11 cellular contexts compared by ENCODE assay signal in the genomic region with DNA sequence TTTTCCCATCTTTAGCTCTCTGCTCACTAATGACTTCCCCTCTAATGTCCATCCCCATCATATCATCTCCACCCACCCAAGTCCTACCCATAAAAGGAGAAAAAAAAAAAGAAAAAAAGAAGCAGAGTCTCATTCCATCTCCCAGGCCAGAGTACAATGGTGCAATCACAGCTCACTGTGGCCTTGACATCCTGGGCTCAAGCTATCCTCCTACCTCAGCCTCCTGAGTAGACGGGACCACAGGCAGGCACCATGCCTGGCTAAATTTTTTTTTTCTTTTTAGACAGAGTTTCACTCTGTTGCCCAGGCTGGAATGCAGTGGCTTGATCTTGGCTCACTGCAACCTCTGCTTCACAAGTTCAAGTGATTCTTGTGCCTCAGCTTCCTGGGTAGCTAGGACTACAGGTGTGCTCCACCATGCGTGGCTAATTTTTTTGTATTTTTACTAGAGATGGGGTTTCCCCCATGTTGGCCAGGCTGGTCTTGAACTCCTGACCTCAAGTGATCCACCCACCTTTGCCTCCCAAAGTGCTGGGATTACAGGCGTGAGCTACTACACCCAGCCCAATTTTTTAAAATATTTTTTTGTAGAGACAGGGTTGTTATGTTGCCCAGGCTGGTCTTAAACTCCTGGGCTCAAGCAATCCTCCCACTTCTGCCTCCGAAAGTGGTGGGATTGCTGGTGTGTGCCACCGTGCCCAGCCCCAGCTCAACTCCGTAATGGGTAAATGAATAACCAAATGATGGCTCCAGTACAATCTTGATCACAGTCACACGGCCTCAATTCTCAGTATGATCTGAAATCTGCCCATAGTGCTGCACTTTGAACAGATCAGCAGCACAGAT. TPM values are rescaled to one million over a fixed set of nuclear protein-coding genes. Genes with fewer than 3 reads are reported as not detected.
DNase-seq lines count a peak whose midpoint lies in the region; ATAC-seq, FAIRE-seq and TF ChIP-seq lines count a peak whose summit lies in the region.
"Had no signal": no experiment of that assay in that cellular context is flagged by ENCODE, and none has a peak within 500 bp of the region (broad histone marks: within the 10 kb centered on the region; RNA-seq: fewer than 3 reads in every experiment).

No MANE protein-coding gene starts in this region.

- no peak for TF ChIP-seq RAD21 in GM12878 (IDR thresholded peaks at IDR 0.05; ENCODE audit: insufficient read depth, low read depth, low read length)

- H3K27ac ChIP-seq in GM12878 (ENCODE audit: control insufficient read depth, insufficient read depth) = peak overlapping the region; percentile 17

- POLR2A ChIA-PET in GM12878 (lab: Charles Lee) = interaction anchor here (0.6 to 2.2 kb wide), 10 partner anchors 9 to 227 kb away, joined by 3 to 6 read pairs (median 3); no protein-coding TSS in a partner anchor

- no peaks in the 10 kb centered on the region for H3K9me3 ChIP-seq in GM12878 (replicated peaks; ENCODE audit: control insufficient read depth, insufficient read depth, low read length)

- H3K9ac ChIP-seq in GM12878 (ENCODE audit: control insufficient read depth, insufficient read depth, low read length) = no peak overlapping the region

- in situ Hi-C loops in GM12878 (cut with MboI) = loop anchor here (25.0 kb wide), 1 partner anchor 1461 kb away; a partner anchor contains a TSS

- peak overlapping the region; percentile 37 for H2AFZ ChIP-seq in GM12878 (ENCODE audit: control insufficient read depth, low read depth, low read length)

- H4K20me1 ChIP-seq in GM12878 (ENCODE audit: control insufficient read depth, insufficient read depth) = no peaks in the 10 kb centered on the region

- H3K27me3 ChIP-seq in GM12878 (replicated peaks in 1 of 2; ENCODE audit: control insufficient read depth in 2 of 2, insufficient read depth in 2 of 2, low read length in 1 of 2) = no peaks in the 10 kb centered on the region

- DNase-seq in GM12878 (ENCODE audit: low read depth, low spot score) = peak; percentile 69
- DNase-seq in NOMO-1 (lab: John Stamatoyannopoulos, UW; ENCODE audit: unreplicated experiment in 2 of 2) = no peak
- DNase-seq in NCI-H1105 treated with DMSO at 0.1 percent for 48 hours (lab: John Stamatoyannopoulos, UW) = no peak
- DNase-seq in SIG-M5 treated with dmso at 0.1 percent for 504 hours (lab: John Stamatoyannopoulos, UW; ENCODE audit: unreplicated experiment) = no peak
- DNase-seq in HK-2 (ENCODE audit: unreplicated experiment) = no peak
- DNase-seq: activated CD8-positive, alpha-beta T cell treated with anti-CD3 and anti-CD28 coated beads for 36 hours; activated naive CD8-positive, alpha-beta T cell treated with anti-CD3 and anti-CD28 coated beads, Interleukin-2, amount 50 U/mL, for 24 hours had no signal

- FAIRE-seq in GM12878 (lab: Jason Lieb, UNC) = no peak

- H3K4me2 ChIP-seq in GM12878 (ENCODE audit: control insufficient read depth, insufficient read depth) = peak overlapping the region; percentile 31

- no peaks in the 10 kb centered on the region for H3K36me3 ChIP-seq in GM12878 (ENCODE audit: control insufficient read depth in 2 of 2, insufficient read depth in 2 of 2, low read length in 1 of 2)

- SMC1A ChIA-PET in GM12878 (lab: Charles Lee; ENCODE audit: uncharacterized antibody, unreplicated experiment) = interaction anchor here (0.7 to 9.4 kb wide), 19 partner anchors 10 to 357 kb away, joined by 3 to 105 read pairs (median 4); no protein-coding TSS in a partner anchor

- no peak for TF ChIP-seq CTCF in GM12878 (IDR thresholded peaks at IDR 0.05 in 2 of 3, conservative IDR thresholded peaks at IDR 0.05 in 1 of 3; ENCODE audit: control insufficient read depth in 2 of 3, extremely low read depth in 1 of 3, insufficient read depth in 1 of 3, low read depth in 3 of 3, low read length in 3 of 3)

- intact Hi-C loops in GM12878 (cut with micrococcal nuclease; ENCODE audit: unreplicated experiment) = loop anchor here (1.0 kb wide), 1 partner anchor 23 kb away; no protein-coding TSS in a partner anchor

- RAD21 ChIA-PET in GM12878 (lab: Charles Lee; ENCODE audit: unreplicated experiment) = interaction anchor here (0.6 to 4.0 kb wide), 13 partner anchors 8 to 387 kb away, joined by 3 to 24 read pairs (median 3); no protein-coding TSS in a partner anchor

- CTCF ChIA-PET in GM12878 (lab: Yijun Ruan, JAX) = interaction anchor here (0.6 to 3.3 kb wide), 13 partner anchors 8 to 373 kb away, joined by 3 to 19 read pairs (median 4); no protein-coding TSS in a partner anchor

- no TSS peak for BruUV-seq in GM12878 (replicated peaks; lab: Mats Ljungman, UMichigan)

- no peak for TF ChIP-seq POLR2A in GM12878 (IDR thresholded peaks at IDR 0.05; ENCODE audit: low read depth, low read length)

- WGBS in GM12878 (ENCODE audit: insufficient coverage, insufficient replicate concordance, low lambda C conversion rate, missing lambda C conversion rate) = 25% methylated on average over 7 of the region's 7 CpGs

- H3K4me3 ChIP-seq in GM12878 = no peak overlapping the region; the same call in 1 of the 2 replicates

- H3K79me2 ChIP-seq in GM12878 (ENCODE audit: control insufficient read depth, insufficient read depth, low read length) = no peaks in the 10 kb centered on the region

- ATAC-seq in GM18511 (IDR thresholded peaks at IDR 0.05; ENCODE audit: unreplicated experiment) (peak; percentile 90), GM21447 (IDR thresholded peaks at IDR 0.05; ENCODE audit: unreplicated experiment) (peak; percentile 84), HG03060 (IDR thresholded peaks at IDR 0.05; ENCODE audit: low read depth, unreplicated experiment) (peak; percentile 65), GM12878 (peak; percentile 93)
- ATAC-seq: activated CD8-positive, alpha-beta T cell treated with anti-CD3 and anti-CD28 coated beads for 36 hours; activated naive CD8-positive, alpha-beta T cell treated with anti-CD3 and anti-CD28 coated beads, Interleukin-2, amount 50 U/mL, for 24 hours; SK-N-SH treated with all-trans-retinoic acid at 6 μM for 48 hours had no signal

- H3K4me1 ChIP-seq in GM12878 (ENCODE audit: control insufficient read depth, insufficient read depth, low read length) = peaks cover 31% of the 10 kb centered on the region

- TF ChIP-seq EP300 in GM12878 (IDR thresholded peaks at IDR 0.05; ENCODE audit: borderline replicate concordance in 1 of 2, control insufficient read depth in 1 of 2, low read depth in 2 of 2, low read length in 2 of 2) = no peak

TF ChIP-seq in GM12878, 131 proteins besides CTCF, POLR2A, EP300 and RAD21:
- TF ChIP-seq DPF2 (IDR thresholded peaks at IDR 0.05) = peak; percentile 62; the same call in 1 of the 2 replicates
- TF ChIP-seq ZNF274 (IDR thresholded peaks at IDR 0.05; ENCODE audit: insufficient read depth, insufficient read length) = no peak
- no peak for TF ChIP-seq SMC3 (IDR thresholded peaks at IDR 0.05; ENCODE audit: borderline replicate concordance, low read length)
- TF ChIP-seq ZSCAN29 (IDR thresholded peaks at IDR 0.05) = no peak
- peak; percentile 48; the same call in 1 of the 2 replicates for TF ChIP-seq MTA2 (IDR thresholded peaks at IDR 0.05; ENCODE audit: low read depth)
- TF ChIP-seq NR2F1 (conservative IDR thresholded peaks at IDR 0.05) = peak; percentile 86
- TF ChIP-seq IKZF1 (conservative IDR thresholded peaks at IDR 0.05) = peak; percentile 53
- TF ChIP-seq IKZF2 (IDR thresholded peaks at IDR 0.05) = peak; percentile 18 to 48; a peak in 2 of 4 replicates
- TF ChIP-seq SP1 (IDR thresholded peaks at IDR 0.05; ENCODE audit: low read depth, low read length) = no peak
- no peak for TF ChIP-seq FOXM1 (IDR thresholded peaks at IDR 0.05; ENCODE audit: low read depth, low read length)
- TF ChIP-seq BHLHE40 (IDR thresholded peaks at IDR 0.05; ENCODE audit: borderline replicate concordance in 1 of 2, low read depth in 2 of 2, low read length in 1 of 2) = peak in 1 of 2 experiments; percentile 24; a peak in 1 of 4 replicates
- TF ChIP-seq TCF3 (IDR thresholded peaks at IDR 0.05; ENCODE audit: borderline replicate concordance, insufficient read depth, low read depth, low read length) = 0 out of 2 replicates have a peak, but pooled peaks have one; percentile 27
- TF ChIP-seq TCF12 (IDR thresholded peaks at IDR 0.05; ENCODE audit: low read depth, low read length) = 0 out of 2 replicates have a peak, but pooled peaks have one; percentile 39
- 0 out of 2 replicates have a peak, but pooled peaks have one; percentile 3 for TF ChIP-seq RUNX3 (IDR thresholded peaks at IDR 0.05; ENCODE audit: low read length)

RNA-seq across cellular contexts. Expression of a gene that starts 24.6 kb away (rescaled TPM):
- total RNA-seq in GM12878 (2013; cell fraction: nucleolus; rRNA removed) = 31.1 and 32.6 TPM in 2 replicates
- total RNA-seq in GM12878 (2014; rRNA removed) (6.3 and 7.4 TPM in 2 replicates), GM12878 (2014; rRNA removed; fragmentation: Illumina TruSeq; extraction: Trizol) (4.8 and 7.2 TPM in 2 replicates), GM12878 (2021) (3.6 and 5.0 TPM in 2 replicates)
- polyA plus RNA-seq in GM12878 (2011; ENCODE audit: low read depth) = 7.3 TPM
- polyA plus RNA-seq in GM12878 (2011; rRNA removed) (14.5 and 14.8 TPM in 2 replicates), GM12878 (2014; fragmentation: Illumina TruSeq; extraction: Trizol) (3.5 and 3.6 TPM in 2 replicates), GM12878 (2014; fragmentation: Nextera tagmentation; extraction: Ambion mirVana) (1 to 10 TPM; 1.4 to 1.7 TPM), GM12878 (2014; rRNA removed) (2.5 and 4.4 TPM in 2 replicates), GM12878 (2016; fragmentation: Nextera tagmentation; extraction: Ambion mirVana) (10 to 100 TPM; 10.7 to 11.7 TPM)
- polyA plus RNA-seq in GM12878 (2011; cell fraction: cytosol; rRNA removed) = 12.2 and 14.7 TPM in 2 replicates
- 14.2 and 16.5 TPM in 2 replicates for polyA plus RNA-seq in GM12878 (2011; cell fraction: nucleus; rRNA removed)
- 9.6 and 14.4 TPM in 2 replicates for polyA plus RNA-seq in GM12878 (2012)
- polyA minus RNA-seq in GM12878 (2011; rRNA and poly(A)+ RNA removed) = 20.7 and 31.1 TPM in 2 replicates
- polyA minus RNA-seq in GM12878 (2011; cell fraction: cytosol; rRNA and poly(A)+ RNA removed) = 12.2 and 13.7 TPM in 2 replicates
- 50.1 and 107 TPM in 2 replicates for polyA minus RNA-seq in GM12878 (2011; cell fraction: nucleus; rRNA and poly(A)+ RNA removed)
